Comparison of ENCODE assay signal across 28 cellular contexts in the genomic region with DNA sequence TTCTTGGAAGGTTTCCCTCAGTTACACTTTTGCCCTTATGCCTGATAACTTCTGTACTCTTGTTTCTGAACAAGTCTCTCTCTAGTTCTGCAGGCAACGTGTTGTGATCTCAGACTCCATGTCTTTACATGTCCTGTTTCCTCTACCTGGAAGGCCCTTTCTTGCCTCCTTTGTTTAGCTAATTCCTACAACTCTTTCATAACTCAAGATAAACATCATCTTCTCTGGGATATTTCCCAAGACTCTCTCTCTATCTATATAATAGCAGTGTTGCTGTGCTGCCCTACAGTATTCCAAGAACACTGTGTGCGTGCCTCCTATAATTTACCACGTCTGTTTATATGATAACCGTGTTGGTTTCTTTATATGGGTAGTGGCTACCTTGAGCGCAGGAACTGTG. TPM values are rescaled to one million over a fixed set of nuclear protein-coding genes. Genes with fewer than 3 reads are reported as not detected.
"Had no signal": no experiment of that assay in that cellular context is flagged by ENCODE, and none has a peak within 500 bp of the region (broad histone marks: within the 10 kb centered on the region; RNA-seq: fewer than 3 reads in every experiment).

No MANE protein-coding gene starts in this region.

- H3K36me3 Mint-ChIP-seq: mesothelial cell of epicardium; naive thymus-derived CD4-positive, alpha-beta T cell; neural progenitor cell; stimulated activated memory B cell treated with anti-CD40 and anti-IgM and Interleukin-4, amounts not matched to agents 10 μg/mL and 1 μg/mL and 100 μg/mL, for 72 hours; type B pancreatic cell had no signal

- H3K4me1 ChIP-seq: colonic mucosa, heart left ventricle, neural progenitor cell, prostate gland, spleen, testis, tibial artery had no signal

- H3K9me3 Mint-ChIP-seq: naive thymus-derived CD4-positive, alpha-beta T cell had no signal

- H3K4me3 Mint-ChIP-seq: dendritic cell treated with granulocyte-macrophage colony-stimulating factor and Interleukin-4, amounts not matched to agents 40 ng/mL and 50 ng/mL, for 4 days; mesothelial cell of epicardium; naive thymus-derived CD4-positive, alpha-beta T cell; nephron; neural progenitor cell; stimulated activated memory B cell treated with anti-CD40 and anti-IgM and Interleukin-4, amounts not matched to agents 10 μg/mL and 1 μg/mL and 100 μg/mL, for 72 hours; type B pancreatic cell had no signal

- H3K36me3 ChIP-seq: colonic mucosa, gastroesophageal sphincter, heart left ventricle, neural progenitor cell, prostate gland, spleen, tibial artery had no signal

- H3K4me1 Mint-ChIP-seq: nephron; neural progenitor cell; stimulated activated memory B cell treated with anti-CD40 and anti-IgM and Interleukin-4, amounts not matched to agents 10 μg/mL and 1 μg/mL and 100 μg/mL, for 72 hours had no signal

- H3K79me2 ChIP-seq: hepatocyte had no signal

- H3K27ac Mint-ChIP-seq: dendritic cell treated with granulocyte-macrophage colony-stimulating factor and Interleukin-4, amounts not matched to agents 40 ng/mL and 50 ng/mL, for 4 days; mesothelial cell of epicardium; naive thymus-derived CD4-positive, alpha-beta T cell; nephron; neural progenitor cell; stimulated activated memory B cell treated with anti-CD40 and anti-IgM and Interleukin-4, amounts not matched to agents 10 μg/mL and 1 μg/mL and 100 μg/mL, for 72 hours; type B pancreatic cell had no signal

- FAIRE-seq: endothelial cell of umbilical vein, kidney, urothelium cell line had no signal

- H3K4me2 ChIP-seq: hepatocyte, neural progenitor cell had no signal

- H3K27ac ChIP-seq: colonic mucosa, hepatocyte, neural progenitor cell, prostate gland, skin epidermis, spleen, testis, tibial artery had no signal

- H3K9me3 ChIP-seq: colonic mucosa, gastroesophageal sphincter, heart left ventricle, mucosa of descending colon, prostate gland, spleen, testis, tibial artery had no signal

- H3K27me3 ChIP-seq: colonic mucosa, gastroesophageal sphincter, heart left ventricle, hepatocyte, neural progenitor cell, spleen, testis, tibial artery had no signal

- DNase-seq: colonic mucosa; effector CD8-positive, alpha-beta T cell; foreskin fibroblast; heart left ventricle; kidney; mesenchymal stem cell; mucosa of descending colon; naive thymus-derived CD4-positive, alpha-beta T cell; right cardiac atrium; spleen; stimulated activated CD4-positive, alpha-beta T cell treated with anti-CD3 and anti-CD28 coated beads, Interleukin-4, amount 100 ng/mL, for 4 hours; stimulated activated naive CD8-positive, alpha-beta T cell treated with anti-CD3 and anti-CD28 coated beads, Interleukin-15, Interleukin-2, amounts not matched to agents 100 U/mL and 50 U/mL, for 24 hours; substantia nigra; testis; tibial artery had no signal

- H3K27me3 Mint-ChIP-seq: dendritic cell treated with granulocyte-macrophage colony-stimulating factor and Interleukin-4, amounts not matched to agents 40 ng/mL and 50 ng/mL, for 4 days; stimulated activated memory B cell treated with anti-CD40 and anti-IgM and Interleukin-4, amounts not matched to agents 10 μg/mL and 1 μg/mL and 100 μg/mL, for 72 hours had no signal

- H2AFZ ChIP-seq: hepatocyte, neural progenitor cell had no signal

- H3K4me3 ChIP-seq: colonic mucosa, gastroesophageal sphincter, heart left ventricle, hepatocyte, lung, mucosa of descending colon, neural progenitor cell, prostate gland, skin epidermis, spleen, testis, tibial artery had no signal

- H3K9ac ChIP-seq: neural progenitor cell had no signal

RNA-seq across cellular contexts. Expression of a gene that starts 47.8 kb away (rescaled TPM):
- total RNA-seq: endothelial cell of umbilical vein had no signal
